ENCODE assay signal across 1 cellular context in the genomic region with DNA sequence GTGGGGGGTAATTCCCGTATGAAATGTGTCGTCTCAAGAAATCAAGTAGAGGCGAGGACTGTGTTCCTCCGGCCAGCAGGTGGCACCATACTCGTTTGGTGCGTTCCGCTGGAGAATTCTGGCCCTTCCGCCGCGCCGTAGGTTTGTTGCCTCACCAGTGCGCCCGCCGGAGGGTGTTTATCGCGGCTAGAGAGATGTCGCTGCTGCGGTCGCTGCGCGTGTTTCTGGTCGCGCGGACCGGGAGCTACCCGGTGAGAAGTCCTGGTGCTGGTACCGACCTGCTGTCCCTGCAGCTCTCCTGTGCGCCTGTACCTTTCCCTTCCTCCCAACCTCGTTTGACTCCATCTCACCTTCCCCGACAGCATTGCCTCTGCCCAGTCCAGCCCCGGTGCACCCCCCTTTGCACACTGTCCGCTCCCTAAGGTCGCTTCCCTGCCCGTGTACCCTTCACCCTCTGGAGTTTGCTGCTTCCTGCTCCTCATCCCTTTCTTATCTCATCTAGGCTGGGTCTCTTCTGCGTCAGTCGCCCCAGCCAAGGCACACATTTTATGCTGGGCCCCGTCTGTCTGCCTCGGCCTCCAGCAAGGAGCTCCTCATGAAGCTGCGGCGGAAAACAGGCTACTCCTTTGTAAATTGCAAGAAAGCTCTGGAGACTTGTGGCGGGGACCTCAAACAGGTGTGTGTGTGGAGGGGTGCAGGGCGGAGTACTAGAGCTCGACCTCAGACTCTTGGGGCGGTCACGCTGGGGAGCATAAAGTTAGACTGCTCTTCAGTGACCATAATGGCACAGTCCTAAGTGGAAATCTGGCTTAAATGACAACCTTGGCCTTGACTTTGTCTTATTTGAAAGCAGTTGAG.
TF ChIP-seq lines count a peak whose summit lies in the region.

Gene TSFM (plus strand): TSS at position 180 of the 858 bp plus-strand sequence. CDS start 15 bp downstream, at position 195.

TF ChIP-seq in K562, 482 proteins besides CTCF, POLR2A, EP300 and RAD21 (continued from another document and continues in another):
- TF ChIP-seq, protein P1, sequence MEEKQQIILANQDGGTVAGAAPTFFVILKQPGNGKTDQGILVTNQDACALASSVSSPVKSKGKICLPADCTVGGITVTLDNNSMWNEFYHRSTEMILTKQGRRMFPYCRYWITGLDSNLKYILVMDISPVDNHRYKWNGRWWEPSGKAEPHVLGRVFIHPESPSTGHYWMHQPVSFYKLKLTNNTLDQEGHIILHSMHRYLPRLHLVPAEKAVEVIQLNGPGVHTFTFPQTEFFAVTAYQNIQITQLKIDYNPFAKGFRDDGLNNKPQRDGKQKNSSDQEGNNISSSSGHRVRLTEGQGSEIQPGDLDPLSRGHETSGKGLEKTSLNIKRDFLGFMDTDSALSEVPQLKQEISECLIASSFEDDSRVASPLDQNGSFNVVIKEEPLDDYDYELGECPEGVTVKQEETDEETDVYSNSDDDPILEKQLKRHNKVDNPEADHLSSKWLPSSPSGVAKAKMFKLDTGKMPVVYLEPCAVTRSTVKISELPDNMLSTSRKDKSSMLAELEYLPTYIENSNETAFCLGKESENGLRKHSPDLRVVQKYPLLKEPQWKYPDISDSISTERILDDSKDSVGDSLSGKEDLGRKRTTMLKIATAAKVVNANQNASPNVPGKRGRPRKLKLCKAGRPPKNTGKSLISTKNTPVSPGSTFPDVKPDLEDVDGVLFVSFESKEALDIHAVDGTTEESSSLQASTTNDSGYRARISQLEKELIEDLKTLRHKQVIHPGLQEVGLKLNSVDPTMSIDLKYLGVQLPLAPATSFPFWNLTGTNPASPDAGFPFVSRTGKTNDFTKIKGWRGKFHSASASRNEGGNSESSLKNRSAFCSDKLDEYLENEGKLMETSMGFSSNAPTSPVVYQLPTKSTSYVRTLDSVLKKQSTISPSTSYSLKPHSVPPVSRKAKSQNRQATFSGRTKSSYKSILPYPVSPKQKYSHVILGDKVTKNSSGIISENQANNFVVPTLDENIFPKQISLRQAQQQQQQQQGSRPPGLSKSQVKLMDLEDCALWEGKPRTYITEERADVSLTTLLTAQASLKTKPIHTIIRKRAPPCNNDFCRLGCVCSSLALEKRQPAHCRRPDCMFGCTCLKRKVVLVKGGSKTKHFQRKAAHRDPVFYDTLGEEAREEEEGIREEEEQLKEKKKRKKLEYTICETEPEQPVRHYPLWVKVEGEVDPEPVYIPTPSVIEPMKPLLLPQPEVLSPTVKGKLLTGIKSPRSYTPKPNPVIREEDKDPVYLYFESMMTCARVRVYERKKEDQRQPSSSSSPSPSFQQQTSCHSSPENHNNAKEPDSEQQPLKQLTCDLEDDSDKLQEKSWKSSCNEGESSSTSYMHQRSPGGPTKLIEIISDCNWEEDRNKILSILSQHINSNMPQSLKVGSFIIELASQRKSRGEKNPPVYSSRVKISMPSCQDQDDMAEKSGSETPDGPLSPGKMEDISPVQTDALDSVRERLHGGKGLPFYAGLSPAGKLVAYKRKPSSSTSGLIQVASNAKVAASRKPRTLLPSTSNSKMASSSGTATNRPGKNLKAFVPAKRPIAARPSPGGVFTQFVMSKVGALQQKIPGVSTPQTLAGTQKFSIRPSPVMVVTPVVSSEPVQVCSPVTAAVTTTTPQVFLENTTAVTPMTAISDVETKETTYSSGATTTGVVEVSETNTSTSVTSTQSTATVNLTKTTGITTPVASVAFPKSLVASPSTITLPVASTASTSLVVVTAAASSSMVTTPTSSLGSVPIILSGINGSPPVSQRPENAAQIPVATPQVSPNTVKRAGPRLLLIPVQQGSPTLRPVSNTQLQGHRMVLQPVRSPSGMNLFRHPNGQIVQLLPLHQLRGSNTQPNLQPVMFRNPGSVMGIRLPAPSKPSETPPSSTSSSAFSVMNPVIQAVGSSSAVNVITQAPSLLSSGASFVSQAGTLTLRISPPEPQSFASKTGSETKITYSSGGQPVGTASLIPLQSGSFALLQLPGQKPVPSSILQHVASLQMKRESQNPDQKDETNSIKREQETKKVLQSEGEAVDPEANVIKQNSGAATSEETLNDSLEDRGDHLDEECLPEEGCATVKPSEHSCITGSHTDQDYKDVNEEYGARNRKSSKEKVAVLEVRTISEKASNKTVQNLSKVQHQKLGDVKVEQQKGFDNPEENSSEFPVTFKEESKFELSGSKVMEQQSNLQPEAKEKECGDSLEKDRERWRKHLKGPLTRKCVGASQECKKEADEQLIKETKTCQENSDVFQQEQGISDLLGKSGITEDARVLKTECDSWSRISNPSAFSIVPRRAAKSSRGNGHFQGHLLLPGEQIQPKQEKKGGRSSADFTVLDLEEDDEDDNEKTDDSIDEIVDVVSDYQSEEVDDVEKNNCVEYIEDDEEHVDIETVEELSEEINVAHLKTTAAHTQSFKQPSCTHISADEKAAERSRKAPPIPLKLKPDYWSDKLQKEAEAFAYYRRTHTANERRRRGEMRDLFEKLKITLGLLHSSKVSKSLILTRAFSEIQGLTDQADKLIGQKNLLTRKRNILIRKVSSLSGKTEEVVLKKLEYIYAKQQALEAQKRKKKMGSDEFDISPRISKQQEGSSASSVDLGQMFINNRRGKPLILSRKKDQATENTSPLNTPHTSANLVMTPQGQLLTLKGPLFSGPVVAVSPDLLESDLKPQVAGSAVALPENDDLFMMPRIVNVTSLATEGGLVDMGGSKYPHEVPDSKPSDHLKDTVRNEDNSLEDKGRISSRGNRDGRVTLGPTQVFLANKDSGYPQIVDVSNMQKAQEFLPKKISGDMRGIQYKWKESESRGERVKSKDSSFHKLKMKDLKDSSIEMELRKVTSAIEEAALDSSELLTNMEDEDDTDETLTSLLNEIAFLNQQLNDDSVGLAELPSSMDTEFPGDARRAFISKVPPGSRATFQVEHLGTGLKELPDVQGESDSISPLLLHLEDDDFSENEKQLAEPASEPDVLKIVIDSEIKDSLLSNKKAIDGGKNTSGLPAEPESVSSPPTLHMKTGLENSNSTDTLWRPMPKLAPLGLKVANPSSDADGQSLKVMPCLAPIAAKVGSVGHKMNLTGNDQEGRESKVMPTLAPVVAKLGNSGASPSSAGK (IDR thresholded peaks at IDR 0.05): no peak
- TF ChIP-seq TGIF2 (CRISPR knock-in tag; IDR thresholded peaks at IDR 0.05): 0 out of 2 replicates have a peak, but pooled peaks have one; percentile 60
- TF ChIP-seq, protein P2, sequence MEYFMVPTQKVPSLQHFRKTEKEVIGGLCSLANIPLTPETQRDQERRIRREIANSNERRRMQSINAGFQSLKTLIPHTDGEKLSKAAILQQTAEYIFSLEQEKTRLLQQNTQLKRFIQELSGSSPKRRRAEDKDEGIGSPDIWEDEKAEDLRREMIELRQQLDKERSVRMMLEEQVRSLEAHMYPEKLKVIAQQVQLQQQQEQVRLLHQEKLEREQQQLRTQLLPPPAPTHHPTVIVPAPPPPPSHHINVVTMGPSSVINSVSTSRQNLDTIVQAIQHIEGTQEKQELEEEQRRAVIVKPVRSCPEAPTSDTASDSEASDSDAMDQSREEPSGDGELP (CRISPR knock-in tag; IDR thresholded peaks at IDR 0.05; ENCODE audit: borderline replicate concordance): peak; percentile 91
- no peak for TF ChIP-seq SFPQ (IDR thresholded peaks at IDR 0.05; ENCODE audit: low read depth, low read length)
- peak; percentile 80 for TF ChIP-seq TAF7 (tag; IDR thresholded peaks at IDR 0.05)
- TF ChIP-seq EWSR1 (IDR thresholded peaks at IDR 0.05; ENCODE audit: borderline replicate concordance, low read depth, partially characterized antibody): no peak
- TF ChIP-seq ZSCAN32 (CRISPR knock-in tag; IDR thresholded peaks at IDR 0.05): no peak
- no peak for TF ChIP-seq HSF4 (CRISPR knock-in tag; IDR thresholded peaks at IDR 0.05; ENCODE audit: borderline replicate concordance)
- peak; percentile 93 for TF ChIP-seq CC2D1A (IDR thresholded peaks at IDR 0.05)
- peak; percentile 94 for TF ChIP-seq CREB1 (IDR thresholded peaks at IDR 0.05)
- peak; percentile 88 for TF ChIP-seq CREB1 (CRISPR knock-in tag; IDR thresholded peaks at IDR 0.05)
- TF ChIP-seq HLTF (IDR thresholded peaks at IDR 0.05): 0 out of 2 replicates have a peak, but pooled peaks have one; percentile 71
- no peak for TF ChIP-seq BDP1 (IDR thresholded peaks at IDR 0.05; ENCODE audit: insufficient read depth, insufficient read length)
- TF ChIP-seq ZNF695 (CRISPR knock-in tag; IDR thresholded peaks at IDR 0.05): no peak
- peak; percentile 52; the same call in 1 of the 2 replicates for TF ChIP-seq NR2C1 (IDR thresholded peaks at IDR 0.05)
- peak; percentile 66 for TF ChIP-seq NR2C1 (tag; IDR thresholded peaks at IDR 0.05)
- TF ChIP-seq ZNF436 (CRISPR knock-in tag; IDR thresholded peaks at IDR 0.05): no peak
- TF ChIP-seq ZNF707 (CRISPR knock-in tag; conservative IDR thresholded peaks at IDR 0.05): no peak
- peak; percentile 97 for TF ChIP-seq POU5F1 (IDR thresholded peaks at IDR 0.05; ENCODE audit: borderline replicate concordance, low read depth, low read length, partially characterized antibody)
- TF ChIP-seq SMAD2 (IDR thresholded peaks at IDR 0.05; ENCODE audit: low read depth, low read length): no peak
- TF ChIP-seq, protein P3, sequence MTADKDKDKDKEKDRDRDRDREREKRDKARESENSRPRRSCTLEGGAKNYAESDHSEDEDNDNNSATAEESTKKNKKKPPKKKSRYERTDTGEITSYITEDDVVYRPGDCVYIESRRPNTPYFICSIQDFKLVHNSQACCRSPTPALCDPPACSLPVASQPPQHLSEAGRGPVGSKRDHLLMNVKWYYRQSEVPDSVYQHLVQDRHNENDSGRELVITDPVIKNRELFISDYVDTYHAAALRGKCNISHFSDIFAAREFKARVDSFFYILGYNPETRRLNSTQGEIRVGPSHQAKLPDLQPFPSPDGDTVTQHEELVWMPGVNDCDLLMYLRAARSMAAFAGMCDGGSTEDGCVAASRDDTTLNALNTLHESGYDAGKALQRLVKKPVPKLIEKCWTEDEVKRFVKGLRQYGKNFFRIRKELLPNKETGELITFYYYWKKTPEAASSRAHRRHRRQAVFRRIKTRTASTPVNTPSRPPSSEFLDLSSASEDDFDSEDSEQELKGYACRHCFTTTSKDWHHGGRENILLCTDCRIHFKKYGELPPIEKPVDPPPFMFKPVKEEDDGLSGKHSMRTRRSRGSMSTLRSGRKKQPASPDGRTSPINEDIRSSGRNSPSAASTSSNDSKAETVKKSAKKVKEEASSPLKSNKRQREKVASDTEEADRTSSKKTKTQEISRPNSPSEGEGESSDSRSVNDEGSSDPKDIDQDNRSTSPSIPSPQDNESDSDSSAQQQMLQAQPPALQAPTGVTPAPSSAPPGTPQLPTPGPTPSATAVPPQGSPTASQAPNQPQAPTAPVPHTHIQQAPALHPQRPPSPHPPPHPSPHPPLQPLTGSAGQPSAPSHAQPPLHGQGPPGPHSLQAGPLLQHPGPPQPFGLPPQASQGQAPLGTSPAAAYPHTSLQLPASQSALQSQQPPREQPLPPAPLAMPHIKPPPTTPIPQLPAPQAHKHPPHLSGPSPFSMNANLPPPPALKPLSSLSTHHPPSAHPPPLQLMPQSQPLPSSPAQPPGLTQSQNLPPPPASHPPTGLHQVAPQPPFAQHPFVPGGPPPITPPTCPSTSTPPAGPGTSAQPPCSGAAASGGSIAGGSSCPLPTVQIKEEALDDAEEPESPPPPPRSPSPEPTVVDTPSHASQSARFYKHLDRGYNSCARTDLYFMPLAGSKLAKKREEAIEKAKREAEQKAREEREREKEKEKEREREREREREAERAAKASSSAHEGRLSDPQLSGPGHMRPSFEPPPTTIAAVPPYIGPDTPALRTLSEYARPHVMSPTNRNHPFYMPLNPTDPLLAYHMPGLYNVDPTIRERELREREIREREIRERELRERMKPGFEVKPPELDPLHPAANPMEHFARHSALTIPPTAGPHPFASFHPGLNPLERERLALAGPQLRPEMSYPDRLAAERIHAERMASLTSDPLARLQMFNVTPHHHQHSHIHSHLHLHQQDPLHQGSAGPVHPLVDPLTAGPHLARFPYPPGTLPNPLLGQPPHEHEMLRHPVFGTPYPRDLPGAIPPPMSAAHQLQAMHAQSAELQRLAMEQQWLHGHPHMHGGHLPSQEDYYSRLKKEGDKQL (CRISPR knock-in tag; IDR thresholded peaks at IDR 0.05; ENCODE audit: borderline replicate concordance): no peak
- TF ChIP-seq POLR2AphosphoS2 (IDR thresholded peaks at IDR 0.05; ENCODE audit: low read length): peak; percentile 86
- peak; percentile 93; the same call in 1 of the 2 replicates for TF ChIP-seq KAT7 (CRISPR knock-in tag; IDR thresholded peaks at IDR 0.05; ENCODE audit: borderline replicate concordance)
- TF ChIP-seq PTBP1 (IDR thresholded peaks at IDR 0.05; ENCODE audit: low read depth, low read length): 0 out of 2 replicates have a peak, but pooled peaks have one; percentile 40
- TF ChIP-seq ZNF655 (CRISPR knock-in tag; IDR thresholded peaks at IDR 0.05): no peak
- no peak for TF ChIP-seq MLX (CRISPR knock-in tag; conservative IDR thresholded peaks at IDR 0.05)
- no peak for TF ChIP-seq RBM15 (IDR thresholded peaks at IDR 0.05; ENCODE audit: insufficient read depth, low read length)
